In the genomic region with DNA sequence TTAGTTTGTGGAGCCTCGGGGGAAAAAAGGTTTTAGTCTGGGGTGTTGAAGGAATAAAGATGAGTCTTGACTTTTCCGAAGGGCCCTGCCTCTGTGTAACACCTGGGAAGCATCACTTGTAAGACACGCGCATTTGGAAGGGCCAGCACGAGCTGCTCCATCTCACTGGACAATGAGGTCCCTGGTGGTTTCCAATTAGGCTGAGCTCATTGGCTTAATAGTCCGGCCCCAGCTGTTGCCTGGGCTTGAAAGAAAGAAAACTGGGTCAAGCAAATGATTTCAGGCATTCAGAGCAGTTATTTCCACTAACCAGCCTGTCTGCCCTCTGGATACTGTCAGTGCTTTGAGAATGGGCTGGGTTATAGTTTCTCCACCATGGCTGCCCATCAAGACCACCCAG, we compare ENCODE assay signal across 21 cellular contexts.
DNase-seq lines count a peak whose midpoint lies in the region; ATAC-seq and TF ChIP-seq lines count a peak whose summit lies in the region.
"Had no signal": no experiment of that assay in that cellular context is flagged by ENCODE, and none has a peak within 500 bp of the region (broad histone marks: within the 10 kb centered on the region; RNA-seq: fewer than 3 reads in every experiment).

No MANE protein-coding gene starts in this region.

- H3K9me3 Mint-ChIP-seq in activated CD8-positive, alpha-beta memory T cell treated with anti-CD3 and anti-CD28 coated beads, Interleukin-2, amount 10 ng/mL, durations not matched to agents 7 days and 5 days (ENCODE audit: low read depth), result no peaks in the 10 kb centered on the region
- no peaks in the 10 kb centered on the region for H3K9me3 Mint-ChIP-seq in type B pancreatic cell
- H3K9me3 Mint-ChIP-seq: CD4-positive, alpha-beta T cell had no signal

- intact Hi-C loops in Right ventricle myocardium superior (cut with DNase I), result no loop called here

- H3K36me3 Mint-ChIP-seq in activated CD8-positive, alpha-beta memory T cell treated with anti-CD3 and anti-CD28 coated beads, Interleukin-2, amount 10 ng/mL, durations not matched to agents 7 days and 5 days, result no peaks in the 10 kb centered on the region
- H3K36me3 Mint-ChIP-seq in type B pancreatic cell, result no peaks in the 10 kb centered on the region

- peaks cover 15% of the 10 kb centered on the region for H3K27me3 Mint-ChIP-seq in activated CD8-positive, alpha-beta memory T cell treated with anti-CD3 and anti-CD28 coated beads, Interleukin-2, amount 10 ng/mL, durations not matched to agents 7 days and 5 days
- peaks cover 19% of the 10 kb centered on the region for H3K27me3 Mint-ChIP-seq in type B pancreatic cell

- ATAC-seq in activated CD8-positive, alpha-beta memory T cell treated with anti-CD3 and anti-CD28 coated beads, Interleukin-2, amount 10 ng/mL, durations not matched to agents 7 days and 5 days, result no peak
- peak; percentile 74 for ATAC-seq in Right ventricle myocardium superior (ENCODE audit: poor library complexity)
- no peak for ATAC-seq in GM21526 (IDR thresholded peaks at IDR 0.05; ENCODE audit: low FRiP score, unreplicated experiment)

- H3K27ac Mint-ChIP-seq in activated CD8-positive, alpha-beta memory T cell treated with anti-CD3 and anti-CD28 coated beads, Interleukin-2, amount 10 ng/mL, durations not matched to agents 7 days and 5 days, result no peak overlapping the region
- no peak overlapping the region for H3K27ac Mint-ChIP-seq in type B pancreatic cell
- H3K27ac Mint-ChIP-seq: CD4-positive, alpha-beta T cell had no signal

- peak; percentile 37 for DNase-seq in activated CD8-positive, alpha-beta memory T cell treated with anti-CD3 and anti-CD28 coated beads for 24 hours
- no peak for DNase-seq in activated CD8-positive, alpha-beta memory T cell treated with anti-CD3 and anti-CD28 coated beads, Interleukin-2, amount 10 ng/mL, durations not matched to agents 7 days and 5 days
- DNase-seq in Right ventricle myocardium superior, result peak; percentile 57
- DNase-seq in iPS-NIHi11 (ENCODE audit: low spot score), result peak; percentile 2
- DNase-seq in type B pancreatic cell (ENCODE audit: extremely low spot score, unreplicated experiment), result peak; percentile 18
- no peak for DNase-seq in hypothalamus (lab: John Stamatoyannopoulos, UW)
- no peak for DNase-seq in GM19238 (ENCODE audit: insufficient read length, low spot score)
- DNase-seq: Caco-2; CD4-positive, alpha-beta T cell; GDM1; GOT3; Kasumi-1; MG63; NCI-H1048; NCI-H1694; NCI-H2081 treated with DMSO at 0.1 percent for 48 hours; NCI-H510A; NCI-H774; PC-9; SJCRH30 had no signal

- no peak overlapping the region for H3K4me3 Mint-ChIP-seq in activated CD8-positive, alpha-beta memory T cell treated with anti-CD3 and anti-CD28 coated beads, Interleukin-2, amount 10 ng/mL, durations not matched to agents 7 days and 5 days
- H3K4me3 Mint-ChIP-seq in type B pancreatic cell, result no peak overlapping the region
- H3K4me3 Mint-ChIP-seq: CD4-positive, alpha-beta T cell had no signal

- CTCF ChIA-PET in activated CD8-positive, alpha-beta memory T cell treated with anti-CD3 and anti-CD28 coated beads, Interleukin-2, amount 10 ng/mL, durations not matched to agents 7 days and 5 days (lab: Charles Lee), result no interaction called here

- no peaks in the 10 kb centered on the region for H3K4me1 Mint-ChIP-seq in activated CD8-positive, alpha-beta memory T cell treated with anti-CD3 and anti-CD28 coated beads, Interleukin-2, amount 10 ng/mL, durations not matched to agents 7 days and 5 days
- no peaks in the 10 kb centered on the region for H3K4me1 Mint-ChIP-seq in type B pancreatic cell (ENCODE audit: unreplicated experiment)

- no peak for TF ChIP-seq CTCF in type B pancreatic cell (conservative IDR thresholded peaks at IDR 0.05)

Comparison
In these comparisons a context has a peak if more than half of its experiments do, and no peak if none do; other contexts are left out.
1. DNase-seq: peak in activated CD8-positive, alpha-beta memory T cell treated with anti-CD3 and anti-CD28 coated beads for 24 hours (single experiment), Right ventricle myocardium superior (single experiment), iPS-NIHi11 (single experiment) and type B pancreatic cell (single experiment); none in activated CD8-positive, alpha-beta memory T cell treated with anti-CD3 and anti-CD28 coated beads, Interleukin-2, amount 10 ng/mL, durations not matched to agents 7 days and 5 days (single experiment), hypothalamus (0 of 51) and GM19238 (single experiment).